In genomic region chr12:105234197-105234596, GRCh38 we compare ENCODE assay signal across 9 cellular contexts. TPM values are rescaled to one million over a fixed set of nuclear protein-coding genes. Genes with fewer than 3 reads are reported as not detected.
A peak's percentile ranks its signal among the peaks of the same experiment; 100 is the strongest.
DNase-seq lines count a peak whose midpoint lies in the region; ATAC-seq and TF ChIP-seq lines count a peak whose summit lies in the region.
"Had no signal": no experiment of that assay in that cellular context is flagged by ENCODE, and none has a peak within 500 bp of the region (broad histone marks: within the 10 kb centered on the region; RNA-seq: fewer than 3 reads in every experiment).

No MANE protein-coding gene starts in this region.

- H3K27ac ChIP-seq in CD4-positive, CD25-positive, alpha-beta regulatory T cell (ENCODE audit: insufficient read depth, low read length, poor library complexity, severe bottlenecking): no peak overlapping the region
- H3K27ac ChIP-seq in PC-3 (ENCODE audit: low read length): no peak overlapping the region
- H3K27ac ChIP-seq in neutrophil: peak overlapping the region; percentile 99
- peak overlapping the region in 2 of 4 donors; percentile 59 to 99 for H3K27ac ChIP-seq in Peyer's patch

- ATAC-seq in CD4-positive, CD25-positive, alpha-beta regulatory T cell (ENCODE audit: low read depth in 2 of 2): no peak
- no peak for ATAC-seq in PC-3
- ATAC-seq in GM21447 (IDR thresholded peaks at IDR 0.05; ENCODE audit: unreplicated experiment): no peak
- ATAC-seq: K562 had no signal

- no peaks in the 10 kb centered on the region for H3K27me3 ChIP-seq in CD4-positive, CD25-positive, alpha-beta regulatory T cell (ENCODE audit: control insufficient read depth, insufficient read depth, low read length)
- H3K27me3 ChIP-seq in PC-3 (ENCODE audit: low read length): no peaks in the 10 kb centered on the region
- no peaks in the 10 kb centered on the region for H3K27me3 ChIP-seq in neutrophil
- no peaks in the 10 kb centered on the region for H3K27me3 ChIP-seq in Peyer's patch

- H3K27ac Mint-ChIP-seq in CD4-positive, CD25-positive, alpha-beta regulatory T cell: peak overlapping the region; percentile 79 to 92 (median 80)
- peak overlapping the region; percentile 95 for H3K27ac Mint-ChIP-seq in endothelial cell (ENCODE audit: unreplicated experiment)

- peak in 1 of 3 donors; percentile 25 for DNase-seq in CD4-positive, CD25-positive, alpha-beta regulatory T cell
- no peak for DNase-seq in PC-3
- no peak for DNase-seq in endothelial cell (ENCODE audit: low spot score)
- no peak for DNase-seq in DMS114 treated with DMSO at 0.1 percent for 48 hours (lab: John Stamatoyannopoulos, UW; ENCODE audit: unreplicated experiment)
- no peak for DNase-seq in Peyer's patch
- DNase-seq in G401 (ENCODE audit: low spot score): no peak

- peaks cover 12% of the 10 kb centered on the region for H3K36me3 Mint-ChIP-seq in CD4-positive, CD25-positive, alpha-beta regulatory T cell
- H3K36me3 Mint-ChIP-seq in endothelial cell (ENCODE audit: low read depth, unreplicated experiment): peaks cover 3% of the 10 kb centered on the region

- POLR2A ChIA-PET in PC-3 (lab: Charles Lee; ENCODE audit: unreplicated experiment): no interaction called here

- peaks cover 9% of the 10 kb centered on the region for H3K36me3 ChIP-seq in CD4-positive, CD25-positive, alpha-beta regulatory T cell (ENCODE audit: control insufficient read depth, insufficient read depth, low read length)
- H3K36me3 ChIP-seq in PC-3 (ENCODE audit: low read depth, low read length): peaks cover 13% of the 10 kb centered on the region; the same call in 1 of the 2 replicates
- H3K36me3 ChIP-seq in neutrophil: peaks cover 19% of the 10 kb centered on the region
- peaks cover 0 to 5% (median 0%) of the 10 kb centered on the region in 3 donors for H3K36me3 ChIP-seq in Peyer's patch

- no peak for TF ChIP-seq POLR2A in Peyer's patch (IDR thresholded peaks at IDR 0.05)

- CTCF ChIA-PET in PC-3 (lab: Charles Lee): no interaction called here

- H3K9me3 Mint-ChIP-seq in CD4-positive, CD25-positive, alpha-beta regulatory T cell: no peaks in the 10 kb centered on the region
- no peaks in the 10 kb centered on the region for H3K9me3 Mint-ChIP-seq in endothelial cell (ENCODE audit: unreplicated experiment)

- H3K9me2 ChIP-seq in PC-3 (replicated peaks; ENCODE audit: low read length): no peaks in the 10 kb centered on the region

- peaks cover 58% of the 10 kb centered on the region for H3K79me2 ChIP-seq in PC-3 (ENCODE audit: low read length)

- H3K4me2 ChIP-seq in PC-3 (ENCODE audit: low read length): peak overlapping the region; percentile 89

- peaks cover 34% of the 10 kb centered on the region for H3K4me1 ChIP-seq in CD4-positive, CD25-positive, alpha-beta regulatory T cell (ENCODE audit: control insufficient read depth, insufficient read depth, low read length, poor library complexity, severe bottlenecking)
- peaks cover 29% of the 10 kb centered on the region for H3K4me1 ChIP-seq in PC-3 (ENCODE audit: insufficient read depth, low read length)
- H3K4me1 ChIP-seq in neutrophil (ENCODE audit: control insufficient read depth in 1 of 2, insufficient read depth in 1 of 2, low read depth in 1 of 2, low read length in 1 of 2): peaks cover 44 to 47% of the 10 kb centered on the region in 2 experiments
- H3K4me1 ChIP-seq in Peyer's patch: peaks cover 0 to 57% (median 5%) of the 10 kb centered on the region in 4 donors

- H3K9ac ChIP-seq in PC-3 (ENCODE audit: low read length): peak overlapping the region; percentile 87

- intact Hi-C loops in PC-3 (cut with micrococcal nuclease): loop anchor here (1.0 to 2.0 kb wide), 2 partner anchors 20 to 97 kb away; partner anchors contain the start of gene C12orf75

- H3K4me3 ChIP-seq in CD4-positive, CD25-positive, alpha-beta regulatory T cell (ENCODE audit: low read depth, low read length): peak overlapping the region; percentile 92
- peak overlapping the region; percentile 85 for H3K4me3 ChIP-seq in PC-3 (ENCODE audit: low read length)
- H3K4me3 ChIP-seq in neutrophil (ENCODE audit: low read depth in 1 of 2, low read length in 1 of 2): peak overlapping the region; percentile 79 to 89
- H3K4me3 ChIP-seq in Peyer's patch: peak overlapping the region in 2 of 4 donors; percentile 98 to 99
- H3K4me3 ChIP-seq: K562 had no signal

- in situ Hi-C loops in G401 (cut with HindIII; ENCODE audit: low sequenced_read_pairs): no loop called here

- peak overlapping the region; percentile 94 to 97 (median 96) for H3K4me3 Mint-ChIP-seq in CD4-positive, CD25-positive, alpha-beta regulatory T cell
- H3K4me3 Mint-ChIP-seq in endothelial cell (ENCODE audit: unreplicated experiment): peak overlapping the region; percentile 94

- H3K27me3 Mint-ChIP-seq in CD4-positive, CD25-positive, alpha-beta regulatory T cell: no peaks in the 10 kb centered on the region
- peaks cover 2% of the 10 kb centered on the region for H3K27me3 Mint-ChIP-seq in endothelial cell (ENCODE audit: unreplicated experiment)

- no peak for TF ChIP-seq CTCF in PC-3 (conservative IDR thresholded peaks at IDR 0.05; ENCODE audit: low read depth, low read length)
- TF ChIP-seq CTCF in endothelial cell (IDR thresholded peaks at IDR 0.05; ENCODE audit: unreplicated experiment): no peak
- no peak for TF ChIP-seq CTCF in neutrophil (IDR thresholded peaks at IDR 0.05)
- TF ChIP-seq CTCF in Peyer's patch (IDR thresholded peaks at IDR 0.05): no peak

- BruUV-seq in PC-3 (replicated peaks; lab: Mats Ljungman, UMichigan): no TSS peak

- no peak overlapping the region for H2AFZ ChIP-seq in PC-3 (ENCODE audit: low read length)

- no peaks in the 10 kb centered on the region for H3K9me3 ChIP-seq in CD4-positive, CD25-positive, alpha-beta regulatory T cell (ENCODE audit: control insufficient read depth in 2 of 2, low read length in 2 of 2)
- H3K9me3 ChIP-seq in PC-3 (ENCODE audit: low read length) (no peaks in the 10 kb centered on the region), neutrophil (no peaks in the 10 kb centered on the region), Peyer's patch (no peaks in the 10 kb centered on the region)

- 0 out of 2 replicates have a peak, but pooled peaks cover 4% of the 10 kb centered on the region for H4K20me1 ChIP-seq in PC-3 (ENCODE audit: low read length)

- H3K4me1 Mint-ChIP-seq in CD4-positive, CD25-positive, alpha-beta regulatory T cell: peaks cover 28 to 62% (median 50%) of the 10 kb centered on the region in 4 donors
- H3K4me1 Mint-ChIP-seq in endothelial cell (ENCODE audit: unreplicated experiment): peaks cover 50% of the 10 kb centered on the region

- no peaks in the 10 kb centered on the region for H3F3A ChIP-seq in PC-3 (ENCODE audit: low read length, unreplicated experiment)

RNA-seq across cellular contexts. Expression of gene APPL2, which starts 1.8 kb away (rescaled TPM):
- 58.3 TPM for total RNA-seq in CD4-positive, CD25-positive, alpha-beta regulatory T cell
- polyA plus RNA-seq in CD4-positive, CD25-positive, alpha-beta regulatory T cell: 10 to 100 TPM; 11.4 to 16.6 (median 13.8) TPM
- total RNA-seq in PC-3 (2014; rRNA removed) (36.2 and 42.2 TPM in 2 replicates), endothelial cell (ENCODE audit: unreplicated experiment) (44.7 TPM), Peyer's patch (100 to 1,000 TPM; 169 to 203 (median 185) TPM)
- 36.4 and 36.5 TPM in 2 replicates for total RNA-seq in G401 (2014; rRNA removed; shearing (Covaris generic))
